In the genomic region with DNA sequence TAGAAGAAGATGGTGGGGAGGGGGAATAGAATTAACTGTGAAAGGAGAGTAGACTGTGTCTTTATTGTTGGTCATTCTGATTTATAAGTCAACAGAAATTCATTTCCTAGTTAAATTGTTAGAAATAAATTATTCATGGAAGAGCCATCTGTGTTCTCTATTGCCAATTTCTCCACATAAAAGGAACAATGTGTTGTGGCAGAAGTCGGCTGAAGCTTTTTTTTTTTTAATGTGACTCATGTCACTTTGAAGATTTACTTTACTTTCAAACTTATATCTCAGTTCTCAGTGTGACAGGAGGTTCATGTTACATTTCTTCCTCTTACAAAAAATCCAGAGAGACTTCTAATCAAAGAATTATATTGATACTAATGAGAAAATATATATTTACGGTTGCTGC, we compare ENCODE assay signal across 1 cellular context.
TF ChIP-seq lines count a peak whose summit lies in the region.

No MANE protein-coding gene starts in this region.

TF ChIP-seq in HCT116, 20 proteins besides CTCF, POLR2A, EP300 and RAD21 (continued from another document):
- TF ChIP-seq, protein P1, sequence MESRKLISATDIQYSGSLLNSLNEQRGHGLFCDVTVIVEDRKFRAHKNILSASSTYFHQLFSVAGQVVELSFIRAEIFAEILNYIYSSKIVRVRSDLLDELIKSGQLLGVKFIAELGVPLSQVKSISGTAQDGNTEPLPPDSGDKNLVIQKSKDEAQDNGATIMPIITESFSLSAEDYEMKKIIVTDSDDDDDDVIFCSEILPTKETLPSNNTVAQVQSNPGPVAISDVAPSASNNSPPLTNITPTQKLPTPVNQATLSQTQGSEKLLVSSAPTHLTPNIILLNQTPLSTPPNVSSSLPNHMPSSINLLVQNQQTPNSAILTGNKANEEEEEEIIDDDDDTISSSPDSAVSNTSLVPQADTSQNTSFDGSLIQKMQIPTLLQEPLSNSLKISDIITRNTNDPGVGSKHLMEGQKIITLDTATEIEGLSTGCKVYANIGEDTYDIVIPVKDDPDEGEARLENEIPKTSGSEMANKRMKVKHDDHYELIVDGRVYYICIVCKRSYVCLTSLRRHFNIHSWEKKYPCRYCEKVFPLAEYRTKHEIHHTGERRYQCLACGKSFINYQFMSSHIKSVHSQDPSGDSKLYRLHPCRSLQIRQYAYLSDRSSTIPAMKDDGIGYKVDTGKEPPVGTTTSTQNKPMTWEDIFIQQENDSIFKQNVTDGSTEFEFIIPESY (IDR thresholded peaks at IDR 0.05; ENCODE audit: extremely low read depth, insufficient replicate concordance, low read length): no peak
- TF ChIP-seq CBX3 (IDR thresholded peaks at IDR 0.05; ENCODE audit: low read depth) (no peak), POLR2AphosphoS5 (IDR thresholded peaks at IDR 0.05; ENCODE audit: low read depth, low read length) (no peak), ELF1 (IDR thresholded peaks at IDR 0.05; ENCODE audit: borderline replicate concordance, low read depth) (no peak), FOSL1 (IDR thresholded peaks at IDR 0.05; ENCODE audit: low read depth) (peak; percentile 30; the same call in 1 of the 2 replicates), ZFX (IDR thresholded peaks at IDR 0.05) (no peak), ATF3 (IDR thresholded peaks at IDR 0.05) (no peak), TCF7L2 (IDR thresholded peaks at IDR 0.05; ENCODE audit: borderline replicate concordance, extremely low read depth, insufficient read depth, insufficient read length) (no peak), EZH2 (IDR thresholded peaks at IDR 0.05) (no peak), EZH2phosphoT487 (IDR thresholded peaks at IDR 0.05; ENCODE audit: borderline replicate concordance) (no peak), SP1 (IDR thresholded peaks at IDR 0.05; ENCODE audit: low read depth) (0 out of 2 replicates have a peak, but pooled peaks have one; percentile 18)
- TF ChIP-seq, protein P2, sequence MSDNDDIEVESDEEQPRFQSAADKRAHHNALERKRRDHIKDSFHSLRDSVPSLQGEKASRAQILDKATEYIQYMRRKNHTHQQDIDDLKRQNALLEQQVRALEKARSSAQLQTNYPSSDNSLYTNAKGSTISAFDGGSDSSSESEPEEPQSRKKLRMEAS (IDR thresholded peaks at IDR 0.05): no peak
